ENCODE assay signal across 21 cellular contexts in the genomic region with DNA sequence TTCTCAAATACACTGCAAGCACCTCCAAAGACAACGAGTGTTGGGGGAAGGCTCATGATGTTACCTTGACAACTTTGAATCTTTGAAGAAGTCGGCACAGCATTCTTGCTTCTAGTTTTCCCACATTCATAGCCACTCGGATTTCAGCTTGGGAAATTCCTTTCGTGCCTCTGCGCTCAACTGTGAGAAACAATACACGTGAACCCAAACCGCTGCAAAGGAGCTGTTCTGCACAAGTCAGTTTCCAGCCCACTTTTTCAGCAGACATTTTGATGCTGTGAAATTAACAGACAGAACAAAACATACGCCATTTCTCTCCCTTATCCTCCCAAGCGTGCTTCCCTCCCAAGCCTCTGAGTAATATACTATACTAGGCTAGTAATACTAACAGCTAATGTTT.
"Had no signal": no experiment of that assay in that cellular context is flagged by ENCODE, and none has a peak within 500 bp of the region (broad histone marks: within the 10 kb centered on the region; RNA-seq: fewer than 3 reads in every experiment).

No MANE protein-coding gene starts in this region.

- DNase-seq: foreskin fibroblast; gastrocnemius medialis; heart left ventricle; left lung; mesenchymal stem cell; mucosa of descending colon; naive B cell; ovary; right lobe of liver; small intestine; stimulated activated CD4-positive, alpha-beta T cell treated with anti-CD3 and anti-CD28 coated beads, Interleukin-15, amount 100 ng/mL, for 24 hours; stimulated activated CD4-positive, alpha-beta T cell treated with anti-CD3 and anti-CD28 coated beads, Interleukin-2, amount 100 ng/mL, for 48 hours; stimulated activated naive CD4-positive, alpha-beta T cell treated with Interleukin-2 at 50 U/mL for 16 hours; stomach; thyroid gland had no signal

- H3K4me2 ChIP-seq: hepatocyte had no signal

- H3K27ac ChIP-seq: coronary artery, epithelial cell of prostate, gastrocnemius medialis, heart left ventricle, hepatocyte, left lung, ovary, right lobe of liver, stomach, thyroid gland had no signal

- H2AFZ ChIP-seq: hepatocyte had no signal

- H3K4me1 ChIP-seq: gastrocnemius medialis, left lung, right lobe of liver had no signal

- H3K36me3 ChIP-seq: ovary had no signal

- H3K79me2 ChIP-seq: hepatocyte had no signal

- H3K9me3 ChIP-seq: gastrocnemius medialis, heart left ventricle, left lung, mucosa of descending colon, ovary, right lobe of liver, stomach, thyroid gland had no signal

- H3K4me3 ChIP-seq: coronary artery, gastrocnemius medialis, heart left ventricle, hepatocyte, left lung, mucosa of descending colon, ovary, right lobe of liver, stomach, thyroid gland had no signal

- H3K27me3 ChIP-seq: gastrocnemius medialis, heart left ventricle, hepatocyte, left lung, ovary, right lobe of liver, stomach, thyroid gland had no signal

- ATAC-seq: esophagus mucosa; gastrocnemius medialis; heart left ventricle; left lung; mucosa of descending colon; natural killer cell treated with Interleukin-12 subunit alpha and Interleukin-12 subunit beta and Interleukin-15 and Interleukin-18, amount 100 ng/mL, for 72 hours; right lobe of liver; stimulated activated effector memory CD8-positive, alpha-beta T cell treated with anti-CD3 and anti-CD28 coated beads, Interleukin-12 subunit alpha, Interleukin-12 subunit beta, amount 100 ng/mL, for 72 hours had no signal
